In the genomic region with DNA sequence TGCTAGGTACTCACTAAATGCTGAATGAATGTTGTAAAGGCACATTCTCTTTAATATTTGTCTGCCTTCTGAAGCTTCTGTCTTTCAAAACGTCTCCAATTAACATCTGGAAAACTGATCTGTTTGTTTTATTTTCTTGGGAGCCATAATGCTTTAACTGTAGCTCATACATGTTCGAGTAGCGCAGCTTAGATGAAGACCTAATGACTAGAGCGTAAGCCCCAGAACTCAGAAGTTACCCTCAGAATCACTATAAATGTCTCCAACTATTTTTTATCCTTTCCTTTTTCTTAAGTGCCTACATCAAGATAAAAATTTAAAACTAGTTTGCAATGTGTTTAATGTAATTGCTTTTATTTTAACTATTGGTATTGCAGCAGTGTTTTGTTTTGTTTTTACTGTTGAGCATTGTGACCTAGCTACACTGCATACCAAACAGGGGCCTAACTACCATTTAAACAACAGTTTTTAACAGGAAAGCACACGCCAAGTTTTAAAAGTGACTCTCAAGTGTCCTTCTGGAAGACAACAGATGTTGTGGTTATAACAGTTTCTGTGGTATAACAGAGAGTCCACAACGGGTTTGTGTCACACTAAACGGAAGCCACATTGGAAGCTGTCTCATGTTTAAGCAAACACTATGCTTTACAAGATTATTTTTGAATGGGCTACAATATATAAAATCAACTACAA, we compare ENCODE assay signal across 9 cellular contexts. TPM values are rescaled to one million over a fixed set of nuclear protein-coding genes. Genes with fewer than 3 reads are reported as not detected.
DNase-seq lines count a peak whose midpoint lies in the region; ATAC-seq and TF ChIP-seq lines count a peak whose summit lies in the region.
"Had no signal": no experiment of that assay in that cellular context is flagged by ENCODE, and none has a peak within 500 bp of the region (broad histone marks: within the 10 kb centered on the region; RNA-seq: fewer than 3 reads in every experiment).

No MANE protein-coding gene starts in this region.

- H3K36me3 ChIP-seq in GM23338 (ENCODE audit: insufficient read depth) (no peaks in the 10 kb centered on the region), mucosa of descending colon (ENCODE audit: low read depth) (no peaks in the 10 kb centered on the region), upper lobe of right lung (no peaks in the 10 kb centered on the region)

- no peak overlapping the region for H3K4me2 ChIP-seq in GM23338

- H3K9me3 ChIP-seq in mucosa of descending colon (peaks cover 2% of the 10 kb centered on the region), upper lobe of right lung (no peaks in the 10 kb centered on the region)

- H3K9me2 ChIP-seq in GM23338 (ENCODE audit: insufficient read depth) = no peaks in the 10 kb centered on the region

- 0 out of 3 replicates have a peak, but pooled peaks cover 2% of the 10 kb centered on the region for H3K4me1 Mint-ChIP-seq in GM23338

- peaks cover 2% of the 10 kb centered on the region for H3K27me3 Mint-ChIP-seq in GM23338 (ENCODE audit: insufficient read depth, low read depth, poor library complexity)

- peak overlapping the region; percentile 19; the same call in 1 of the 2 replicates for H2AFZ ChIP-seq in GM23338

- ATAC-seq in GM18907 (IDR thresholded peaks at IDR 0.05; ENCODE audit: unreplicated experiment) (peak; percentile 98), GM23338 (no peak), mucosa of descending colon (peak; percentile 33), upper lobe of right lung (no peak)

- peaks cover 3% of the 10 kb centered on the region for H3K36me3 Mint-ChIP-seq in GM23338 (ENCODE audit: low read depth)

- H3K27ac Mint-ChIP-seq in GM23338 = no peak overlapping the region

- no peak overlapping the region for H3K4me3 Mint-ChIP-seq in GM23338

- no peak overlapping the region for H3K27ac ChIP-seq in GM23338 (ENCODE audit: low read depth)
- no peak overlapping the region for H3K27ac ChIP-seq in upper lobe of right lung

- H3K4me1 ChIP-seq in GM23338 (ENCODE audit: insufficient read depth) (no peaks in the 10 kb centered on the region), mucosa of descending colon (ENCODE audit: low read depth) (no peaks in the 10 kb centered on the region), upper lobe of right lung (no peaks in the 10 kb centered on the region)

- intact Hi-C loops in mucosa of descending colon (cut with DNase I, micrococcal nuclease) = no loop called here
- intact Hi-C loops in upper lobe of right lung (cut with DNase I) = no loop called here

- no peak for DNase-seq in GM23338 (ENCODE audit: low spot score)
- DNase-seq in Jurkat, Clone E6-1 (ENCODE audit: low read depth, low spot score) = peak; percentile 98
- DNase-seq in mucosa of descending colon = no peak
- no peak for DNase-seq in stimulated activated CD4-positive, alpha-beta T cell treated with anti-CD3 and anti-CD28 coated beads, Interleukin-4, amount 100 ng/mL, for 24 hours
- DNase-seq in effector CD4-positive, alpha-beta T cell = no peak
- DNase-seq in upper lobe of right lung = no peak
- no peak for DNase-seq in central memory CD4-positive, alpha-beta T cell
- DNase-seq: substantia nigra had no signal

- H4K20me1 ChIP-seq in GM23338 (replicated peaks; ENCODE audit: insufficient read depth) = no peaks in the 10 kb centered on the region

- H3K9me3 Mint-ChIP-seq in GM23338 = peaks cover 18% of the 10 kb centered on the region

- no peaks in the 10 kb centered on the region for H3K79me2 ChIP-seq in GM23338 (replicated peaks; ENCODE audit: insufficient read depth)

- no peak for TF ChIP-seq CTCF in GM23338 (conservative IDR thresholded peaks at IDR 0.05; ENCODE audit: low read depth in 2 of 2)
- no peak for TF ChIP-seq CTCF in mucosa of descending colon (IDR thresholded peaks at IDR 0.05)
- no peak for TF ChIP-seq CTCF in upper lobe of right lung (IDR thresholded peaks at IDR 0.05)

- H3K4me3 ChIP-seq in GM23338 (no peak overlapping the region), mucosa of descending colon (no peak overlapping the region), upper lobe of right lung (no peak overlapping the region)
- peak overlapping the region; percentile 27 for H3K4me3 ChIP-seq in Jurkat, Clone E6-1 (ENCODE audit: low read length)

- no peaks in the 10 kb centered on the region for H3F3A ChIP-seq in GM23338 (replicated peaks; ENCODE audit: low read depth)

- H3K27me3 ChIP-seq in GM23338 (ENCODE audit: insufficient read depth) (no peaks in the 10 kb centered on the region), upper lobe of right lung (no peaks in the 10 kb centered on the region)

TF ChIP-seq in GM23338, 12 proteins besides CTCF, POLR2A, EP300 and RAD21:
- no peak for TF ChIP-seq ZNF331 (CRISPR knock-in tag; IDR thresholded peaks at IDR 0.05; ENCODE audit: low read depth)

RNA-seq across cellular contexts. Expression of a gene that starts 42.0 kb away (rescaled TPM):
- 39.5 and 41.6 TPM in 2 replicates for total RNA-seq in GM23338 (2014; rRNA removed; shearing (Covaris generic))
- polyA plus RNA-seq in GM23338 (2016; fragmentation: Nextera tagmentation; extraction: Ambion mirVana) = 110 and 119 TPM in 2 replicates
- 49.7 TPM for polyA plus RNA-seq in Jurkat, Clone E6-1 (2012; ENCODE audit: insufficient read depth, insufficient read length)
- total RNA-seq in mucosa of descending colon = 10 to 100 TPM; 11.9 to 16.1 (median 13.8) TPM
- total RNA-seq in upper lobe of right lung = 19.4 TPM

RNA-seq across cellular contexts. Expression of a gene that starts 42.1 kb away (rescaled TPM):
- 65.9 and 70.2 TPM in 2 replicates for total RNA-seq in GM23338 (2014; rRNA removed; shearing (Covaris generic))
- polyA plus RNA-seq in GM23338 (2016; fragmentation: Nextera tagmentation; extraction: Ambion mirVana) = 179 TPM in 2 replicates
- polyA plus RNA-seq in Jurkat, Clone E6-1 (2012; ENCODE audit: insufficient read depth, insufficient read length) = 59.6 TPM
- total RNA-seq in mucosa of descending colon = 1 to 10 TPM; 1.3 to 7.2 (median 2.4) TPM
- 1.7 TPM for total RNA-seq in upper lobe of right lung

Comparison
In these comparisons a context has a peak if more than half of its experiments do, and no peak if none do; other contexts are left out.
1. ATAC-seq: peak in GM18907 (single experiment) and mucosa of descending colon (single experiment); none in GM23338 (single experiment) and upper lobe of right lung (single experiment).